ENCODE assay signal across 9 cellular contexts in the genomic region with DNA sequence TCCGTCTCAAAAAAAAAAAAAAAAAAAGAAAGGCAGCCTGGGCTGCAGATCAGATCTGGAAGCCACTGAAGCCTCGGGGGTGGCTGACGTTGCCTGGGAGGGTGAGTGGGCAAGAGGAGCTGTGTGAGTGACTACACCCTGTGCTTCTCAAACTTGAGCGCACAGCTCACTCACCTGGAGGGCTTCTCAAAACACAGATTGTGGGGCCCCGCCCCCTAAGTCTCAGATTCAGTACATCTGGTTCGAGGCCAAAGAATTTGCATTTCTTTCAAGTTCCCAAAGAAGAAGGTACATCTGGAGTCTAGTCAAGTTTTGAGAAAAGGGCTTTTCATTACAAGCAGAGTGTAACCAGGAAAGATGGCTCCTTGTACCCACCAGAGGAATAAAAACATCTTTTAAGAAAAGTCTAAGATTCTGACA.
DNase-seq lines count a peak whose midpoint lies in the region; ATAC-seq and TF ChIP-seq lines count a peak whose summit lies in the region.
"Had no signal": no experiment of that assay in that cellular context is flagged by ENCODE, and none has a peak within 500 bp of the region (broad histone marks: within the 10 kb centered on the region; RNA-seq: fewer than 3 reads in every experiment).

No MANE protein-coding gene starts in this region.

- peaks cover 0 to 3% (median 0%) of the 10 kb centered on the region in 3 donors for H3K27me3 Mint-ChIP-seq in CD14-positive monocyte (ENCODE audit: low read depth in 3 of 3)

- no peaks in the 10 kb centered on the region for H3K79me1 ChIP-seq in mesendoderm (ENCODE audit: low read length)

- H2BK15ac ChIP-seq in mesendoderm (replicated peaks; ENCODE audit: low read depth), result no peak overlapping the region

- no peaks in the 10 kb centered on the region for H3K36me3 ChIP-seq in mesendoderm (ENCODE audit: control insufficient read depth, insufficient read depth, low read length)

- no peaks in the 10 kb centered on the region for H3K27me3 ChIP-seq in mesendoderm (ENCODE audit: insufficient read depth, low read length, poor library complexity)

- peaks cover 0 to 4% (median 0%) of the 10 kb centered on the region in 7 donors for H3K9me3 Mint-ChIP-seq in CD14-positive monocyte

- H3K4me1 Mint-ChIP-seq in CD14-positive monocyte, result peaks cover 7% of the 10 kb centered on the region

- H3K4me3 ChIP-seq in mesendoderm (ENCODE audit: low read length), result no peak overlapping the region
- H3K4me3 ChIP-seq: coronary artery had no signal

- peak; percentile 49 to 50 for DNase-seq in activated CD4-positive, alpha-beta T cell treated with anti-CD3 and anti-CD28 coated beads for 4 hours
- DNase-seq in stimulated activated CD4-positive, alpha-beta T cell treated with anti-CD3 and anti-CD28 coated beads, Interleukin-4, amount 100 ng/mL, for 48 hours (ENCODE audit: low read depth in 2 of 2), result peak; percentile 41 to 47
- DNase-seq in CD14-positive monocyte (ENCODE audit: low spot score) (no peak), NCI-H526 treated with DMSO at 0.1 percent for 48 hours (lab: John Stamatoyannopoulos, UW) (no peak), mesendoderm (no peak)
- no peak for DNase-seq in effector CD4-positive, alpha-beta T cell

- no peaks in the 10 kb centered on the region for H3K79me2 ChIP-seq in mesendoderm (ENCODE audit: control insufficient read depth, insufficient read depth, low read length)

- no peak overlapping the region for H3K27ac Mint-ChIP-seq in CD14-positive monocyte

- no peak overlapping the region for H3K9ac ChIP-seq in mesendoderm (ENCODE audit: low read length)

- no peak overlapping the region for H2BK5ac ChIP-seq in mesendoderm (ENCODE audit: low read length)

- whole genome bisulfite sequencing in mesendoderm (ENCODE audit: extremely low coverage, insufficient coverage, low lambda C conversion rate), result no CpG with 5 or more reads among the region's 6 CpGs

- H3K36me3 Mint-ChIP-seq in CD14-positive monocyte, result no peaks in the 10 kb centered on the region

- H3K56ac ChIP-seq in mesendoderm (ENCODE audit: low read length), result no peak overlapping the region

- no peak for TF ChIP-seq CTCF in CD14-positive monocyte (IDR thresholded peaks at IDR 0.05)

- intact Hi-C loops in CD14-positive monocyte (cut with micrococcal nuclease), result no loop called here

- no peak overlapping the region for H3K4me2 ChIP-seq in mesendoderm (ENCODE audit: low read length)

- no peak overlapping the region for H4K5ac ChIP-seq in mesendoderm (ENCODE audit: low read length)

- no peak overlapping the region for H3K4ac ChIP-seq in mesendoderm (ENCODE audit: low read depth, low read length)

- H3K27ac ChIP-seq in mesendoderm (ENCODE audit: low read depth, low read length), result no peak overlapping the region
- H3K27ac ChIP-seq: coronary artery had no signal

- H3K18ac ChIP-seq in mesendoderm (ENCODE audit: low read length), result no peak overlapping the region

- H3K4me1 ChIP-seq in mesendoderm (ENCODE audit: control insufficient read depth, low read depth, low read length), result no peaks in the 10 kb centered on the region

- H2AK5ac ChIP-seq in mesendoderm (ENCODE audit: low read length), result no peak overlapping the region

- no peak overlapping the region for H3K23ac ChIP-seq in mesendoderm (ENCODE audit: low read length)

- H2BK120ac ChIP-seq in mesendoderm (ENCODE audit: low read depth, low read length), result no peak overlapping the region

- no peak overlapping the region for H3K4me3 Mint-ChIP-seq in CD14-positive monocyte

- H4K8ac ChIP-seq in mesendoderm (ENCODE audit: low read depth, low read length), result no peak overlapping the region

- ATAC-seq in GM19025 (IDR thresholded peaks at IDR 0.05; ENCODE audit: low read depth, unreplicated experiment) (peak; percentile 77), HG02884 (IDR thresholded peaks at IDR 0.05; ENCODE audit: unreplicated experiment) (peak; percentile 83)

Comparison
In these comparisons a context has a peak if more than half of its experiments do, and no peak if none do; other contexts are left out.
1. DNase-seq: peak in activated CD4-positive, alpha-beta T cell treated with anti-CD3 and anti-CD28 coated beads for 4 hours (2 of 2) and stimulated activated CD4-positive, alpha-beta T cell treated with anti-CD3 and anti-CD28 coated beads, Interleukin-4, amount 100 ng/mL, for 48 hours (2 of 2); none in CD14-positive monocyte (single experiment), effector CD4-positive, alpha-beta T cell (single experiment), NCI-H526 treated with DMSO at 0.1 percent for 48 hours (single experiment) and mesendoderm (single experiment).